In the genomic region with DNA sequence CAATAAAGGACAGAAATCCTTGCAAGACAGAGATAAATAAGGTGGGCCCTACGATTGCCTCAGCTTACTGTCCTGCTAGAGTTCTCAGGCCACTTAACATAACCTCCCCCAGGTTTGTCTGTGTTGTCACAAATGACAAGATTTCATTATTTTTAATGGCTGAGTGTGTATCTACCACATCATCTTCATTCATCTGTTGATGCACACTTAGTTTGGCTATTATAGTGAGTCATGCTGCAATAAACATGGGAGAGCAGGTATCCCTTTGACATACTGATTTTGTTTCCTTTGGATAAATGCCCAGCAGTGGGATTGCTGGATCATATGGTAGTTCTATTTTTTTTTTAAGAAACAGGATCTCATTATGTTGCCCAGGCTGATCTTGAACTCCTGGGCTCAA, we compare ENCODE assay signal across 1 cellular context.
A peak's percentile ranks its signal among the peaks of the same experiment; 100 is the strongest.
TF ChIP-seq lines count a peak whose summit lies in the region.

No MANE protein-coding gene starts in this region.

TF ChIP-seq in SK-N-SH treated with all-trans-retinoic acid at 6 μM for 48 hours, 23 proteins besides CTCF, POLR2A, EP300 and RAD21 (continued from another document):
- TF ChIP-seq, protein P1, sequence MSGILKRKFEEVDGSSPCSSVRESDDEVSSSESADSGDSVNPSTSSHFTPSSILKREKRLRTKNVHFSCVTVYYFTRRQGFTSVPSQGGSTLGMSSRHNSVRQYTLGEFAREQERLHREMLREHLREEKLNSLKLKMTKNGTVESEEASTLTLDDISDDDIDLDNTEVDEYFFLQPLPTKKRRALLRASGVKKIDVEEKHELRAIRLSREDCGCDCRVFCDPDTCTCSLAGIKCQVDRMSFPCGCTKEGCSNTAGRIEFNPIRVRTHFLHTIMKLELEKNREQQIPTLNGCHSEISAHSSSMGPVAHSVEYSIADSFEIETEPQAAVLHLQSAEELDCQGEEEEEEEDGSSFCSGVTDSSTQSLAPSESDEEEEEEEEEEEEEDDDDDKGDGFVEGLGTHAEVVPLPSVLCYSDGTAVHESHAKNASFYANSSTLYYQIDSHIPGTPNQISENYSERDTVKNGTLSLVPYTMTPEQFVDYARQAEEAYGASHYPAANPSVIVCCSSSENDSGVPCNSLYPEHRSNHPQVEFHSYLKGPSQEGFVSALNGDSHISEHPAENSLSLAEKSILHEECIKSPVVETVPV (CRISPR knock-in tag; IDR thresholded peaks at IDR 0.05): peak; percentile 88; the same call in 1 of the 2 replicates
- no peak for TF ChIP-seq BACH2 (CRISPR knock-in tag; IDR thresholded peaks at IDR 0.05; ENCODE audit: borderline replicate concordance)
- TF ChIP-seq, protein P2, sequence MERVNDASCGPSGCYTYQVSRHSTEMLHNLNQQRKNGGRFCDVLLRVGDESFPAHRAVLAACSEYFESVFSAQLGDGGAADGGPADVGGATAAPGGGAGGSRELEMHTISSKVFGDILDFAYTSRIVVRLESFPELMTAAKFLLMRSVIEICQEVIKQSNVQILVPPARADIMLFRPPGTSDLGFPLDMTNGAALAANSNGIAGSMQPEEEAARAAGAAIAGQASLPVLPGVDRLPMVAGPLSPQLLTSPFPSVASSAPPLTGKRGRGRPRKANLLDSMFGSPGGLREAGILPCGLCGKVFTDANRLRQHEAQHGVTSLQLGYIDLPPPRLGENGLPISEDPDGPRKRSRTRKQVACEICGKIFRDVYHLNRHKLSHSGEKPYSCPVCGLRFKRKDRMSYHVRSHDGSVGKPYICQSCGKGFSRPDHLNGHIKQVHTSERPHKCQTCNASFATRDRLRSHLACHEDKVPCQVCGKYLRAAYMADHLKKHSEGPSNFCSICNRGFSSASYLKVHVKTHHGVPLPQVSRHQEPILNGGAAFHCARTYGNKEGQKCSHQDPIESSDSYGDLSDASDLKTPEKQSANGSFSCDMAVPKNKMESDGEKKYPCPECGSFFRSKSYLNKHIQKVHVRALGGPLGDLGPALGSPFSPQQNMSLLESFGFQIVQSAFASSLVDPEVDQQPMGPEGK (CRISPR knock-in tag; IDR thresholded peaks at IDR 0.05; ENCODE audit: borderline replicate concordance): peak; percentile 81; the same call in 1 of the 2 replicates
- TF ChIP-seq, protein P3, sequence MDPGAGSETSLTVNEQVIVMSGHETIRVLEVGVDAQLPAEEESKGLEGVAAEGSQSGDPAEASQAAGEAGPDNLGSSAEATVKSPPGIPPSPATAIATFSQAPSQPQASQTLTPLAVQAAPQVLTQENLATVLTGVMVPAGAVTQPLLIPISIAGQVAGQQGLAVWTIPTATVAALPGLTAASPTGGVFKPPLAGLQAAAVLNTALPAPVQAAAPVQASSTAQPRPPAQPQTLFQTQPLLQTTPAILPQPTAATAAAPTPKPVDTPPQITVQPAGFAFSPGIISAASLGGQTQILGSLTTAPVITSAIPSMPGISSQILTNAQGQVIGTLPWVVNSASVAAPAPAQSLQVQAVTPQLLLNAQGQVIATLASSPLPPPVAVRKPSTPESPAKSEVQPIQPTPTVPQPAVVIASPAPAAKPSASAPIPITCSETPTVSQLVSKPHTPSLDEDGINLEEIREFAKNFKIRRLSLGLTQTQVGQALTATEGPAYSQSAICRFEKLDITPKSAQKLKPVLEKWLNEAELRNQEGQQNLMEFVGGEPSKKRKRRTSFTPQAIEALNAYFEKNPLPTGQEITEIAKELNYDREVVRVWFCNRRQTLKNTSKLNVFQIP (CRISPR knock-in tag; IDR thresholded peaks at IDR 0.05; ENCODE audit: borderline replicate concordance, low read depth): no peak
- TF ChIP-seq ZFP30 (CRISPR knock-in tag; IDR thresholded peaks at IDR 0.05): no peak
- TF ChIP-seq ZNF70 (CRISPR knock-in tag; IDR thresholded peaks at IDR 0.05): no peak
- TF ChIP-seq ZFP3 (CRISPR knock-in tag; IDR thresholded peaks at IDR 0.05): peak; percentile 87; the same call in 1 of the 2 replicates
- TF ChIP-seq PPARA (CRISPR knock-in tag; IDR thresholded peaks at IDR 0.05; ENCODE audit: borderline replicate concordance): no peak
- TF ChIP-seq GLIS3 (CRISPR knock-in tag; IDR thresholded peaks at IDR 0.05): peak; percentile 95
- TF ChIP-seq TCF4 (CRISPR knock-in tag; IDR thresholded peaks at IDR 0.05; ENCODE audit: borderline replicate concordance): peak; percentile 82
- TF ChIP-seq ARNTL (CRISPR knock-in tag; IDR thresholded peaks at IDR 0.05; ENCODE audit: borderline replicate concordance, low read depth): no peak
